In the genomic region with DNA sequence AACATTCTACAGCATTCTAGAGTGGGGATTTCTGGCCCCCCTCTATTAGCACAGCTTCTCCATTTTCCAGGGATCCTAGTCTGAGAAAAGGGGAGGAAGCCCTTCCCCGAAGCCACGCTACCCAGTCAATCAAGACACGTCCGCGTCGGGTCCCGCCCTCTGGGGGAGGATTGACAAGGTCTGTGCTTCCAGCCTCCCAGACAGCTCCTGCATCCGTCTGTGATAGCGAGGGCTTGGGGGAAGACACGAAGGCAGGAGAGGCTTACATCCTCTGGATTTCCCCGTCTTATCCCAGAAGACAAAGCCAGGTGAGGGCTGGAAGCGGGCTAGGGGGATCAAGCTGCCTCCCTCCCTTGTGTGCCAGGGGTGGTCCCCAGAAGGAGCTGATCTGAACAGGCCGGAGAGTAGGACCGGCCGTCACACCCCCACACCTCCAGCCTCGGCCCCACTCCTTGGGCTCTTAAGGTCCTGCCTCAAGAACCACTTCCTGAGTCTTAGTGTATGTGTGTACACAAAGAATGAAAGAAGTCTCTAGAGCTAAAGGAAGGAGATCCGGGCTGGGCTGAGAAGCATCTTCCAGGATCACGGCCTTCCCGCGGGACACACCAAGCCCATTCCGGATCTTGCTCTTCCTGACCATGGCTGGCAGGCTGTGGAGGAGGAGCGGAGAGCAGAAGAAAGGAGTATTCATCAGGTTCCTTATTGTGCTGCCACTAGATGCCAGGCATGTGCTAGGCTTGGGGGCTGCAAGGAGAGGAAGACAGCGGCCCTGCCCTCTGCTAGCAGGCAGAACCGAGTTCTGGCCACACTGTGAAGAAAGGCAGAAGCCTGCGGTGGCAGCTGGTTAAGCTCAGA, we compare ENCODE assay signal across 9 cellular contexts. TPM values are rescaled to one million over a fixed set of nuclear protein-coding genes. Genes with fewer than 3 reads are reported as not detected.
DNase-seq lines count a peak whose midpoint lies in the region; ATAC-seq, FAIRE-seq and TF ChIP-seq lines count a peak whose summit lies in the region.
"Had no signal": no experiment of that assay in that cellular context is flagged by ENCODE, and none has a peak within 500 bp of the region (broad histone marks: within the 10 kb centered on the region; RNA-seq: fewer than 3 reads in every experiment).

No MANE protein-coding gene starts in this region.

- DNase-seq in COR-L47 (lab: John Stamatoyannopoulos, UW) (peak; percentile 81), NCI-H774 (lab: John Stamatoyannopoulos, UW) (peak; percentile 84), endothelial cell of umbilical vein (ENCODE audit: low read depth, low spot score) (peak; percentile 88)
- peak; percentile 61 for DNase-seq in activated CD8-positive, alpha-beta memory T cell treated with anti-CD3 and anti-CD28 coated beads, Interleukin-2, amount 50 U/mL, for 4 hours

- H4K20me1 ChIP-seq in endothelial cell of umbilical vein (replicated peaks; ENCODE audit: control insufficient read depth, extremely low read depth, insufficient read depth, low read length) = no peaks in the 10 kb centered on the region

- H3K27me3 Mint-ChIP-seq in stimulated activated memory B cell treated with anti-CD40 and anti-IgM and Interleukin-4, amounts not matched to agents 10 μg/mL and 1 μg/mL and 100 μg/mL, for 72 hours = no peaks in the 10 kb centered on the region

- peak in 1 of 2 donors; percentile 1 for TF ChIP-seq CTCF in endothelial cell of umbilical vein (IDR thresholded peaks at IDR 0.05; ENCODE audit: extremely low read depth in 1 of 2, insufficient read depth in 1 of 2, low read depth in 1 of 2, low read length in 2 of 2)

- dilution Hi-C loops in endothelial cell of umbilical vein (cut with MboI; ENCODE audit: extremely low pct_ligation_motif_present, low sequenced_read_pairs) = no loop called here

- no peaks in the 10 kb centered on the region for H3K9me1 ChIP-seq in endothelial cell of umbilical vein (replicated peaks; ENCODE audit: control insufficient read depth, extremely low read depth, insufficient read depth, low read length)

- H3K4me3 Mint-ChIP-seq in stimulated activated memory B cell treated with anti-CD40 and anti-IgM and Interleukin-4, amounts not matched to agents 10 μg/mL and 1 μg/mL and 100 μg/mL, for 72 hours = peak overlapping the region; percentile 85

- H3K9me3 ChIP-seq in endothelial cell of umbilical vein (replicated peaks; ENCODE audit: control insufficient read depth, insufficient read depth, low read length) (no peaks in the 10 kb centered on the region), mesodermal cell (ENCODE audit: control insufficient read depth, low read length) (no peaks in the 10 kb centered on the region)

- peak; percentile 56 for TF ChIP-seq POLR2A in endothelial cell of umbilical vein (IDR thresholded peaks at IDR 0.05; ENCODE audit: low read depth, low read length)

- H3K27ac ChIP-seq in endothelial cell of umbilical vein (ENCODE audit: insufficient read depth, low read depth, low read length) (peak overlapping the region; percentile 96), mesodermal cell (ENCODE audit: low read depth, low read length, severe bottlenecking) (peak overlapping the region; percentile 96)

- no peaks in the 10 kb centered on the region for H3K27me3 ChIP-seq in endothelial cell of umbilical vein (ENCODE audit: control insufficient read depth in 2 of 2, insufficient read depth in 2 of 2, low read length in 2 of 2)

- TSS peak; percentile 65 for BruUV-seq in endothelial cell of umbilical vein (replicated peaks; lab: Mats Ljungman, UMichigan)

- H3K79me2 ChIP-seq in endothelial cell of umbilical vein (ENCODE audit: control insufficient read depth, insufficient read depth, low read length) = peaks cover 30% of the 10 kb centered on the region

- peak overlapping the region; percentile 82 for H3K4me2 ChIP-seq in endothelial cell of umbilical vein (ENCODE audit: insufficient read depth, low read length)

- FAIRE-seq in endothelial cell of umbilical vein (lab: Jason Lieb, UNC) = peak; percentile 99
- FAIRE-seq: endometrium had no signal

- peaks cover 50% of the 10 kb centered on the region for H3K4me1 Mint-ChIP-seq in stimulated activated memory B cell treated with anti-CD40 and anti-IgM and Interleukin-4, amounts not matched to agents 10 μg/mL and 1 μg/mL and 100 μg/mL, for 72 hours

- intact Hi-C loops in endothelial cell of umbilical vein (cut with micrococcal nuclease) = loop anchor here (1.0 kb wide), 1 partner anchor 7 kb away; no protein-coding TSS in a partner anchor

- H3K36me3 ChIP-seq in endothelial cell of umbilical vein (ENCODE audit: control insufficient read depth in 2 of 2, extremely low read depth in 1 of 2, insufficient read depth in 2 of 2, low read length in 2 of 2) = peaks cover 7 to 18% of the 10 kb centered on the region in 2 experiments
- H3K36me3 ChIP-seq in mesodermal cell (ENCODE audit: control insufficient read depth, insufficient read depth, low read length) = peaks cover 33% of the 10 kb centered on the region

- H3K36me3 Mint-ChIP-seq in stimulated activated memory B cell treated with anti-CD40 and anti-IgM and Interleukin-4, amounts not matched to agents 10 μg/mL and 1 μg/mL and 100 μg/mL, for 72 hours = peaks cover 11% of the 10 kb centered on the region

- H3K4me1 ChIP-seq in endothelial cell of umbilical vein (ENCODE audit: control insufficient read depth, extremely low read depth, insufficient read depth, low read length) (peaks cover 19% of the 10 kb centered on the region), mesodermal cell (ENCODE audit: control insufficient read depth, insufficient read depth, low read length, poor library complexity, severe bottlenecking) (peaks cover 16% of the 10 kb centered on the region)

- POLR2A ChIA-PET in endothelial cell of umbilical vein (lab: Charles Lee) = interaction anchor here (0.5 to 1.8 kb wide), 6 partner anchors 9 to 386 kb away, joined by 3 to 6 read pairs (median 4); partner anchors contain the start of genes ORMDL2, RAB5B and SARNP

- H3K4me3 ChIP-seq in endothelial cell of umbilical vein (replicated peaks in 1 of 3; ENCODE audit: insufficient read depth in 1 of 3, low read depth in 1 of 3, low read length in 3 of 3) (peak overlapping the region; percentile 55 to 89 (median 76)), mesodermal cell (ENCODE audit: extremely low read depth, insufficient read depth, low read length, poor library complexity, severe bottlenecking) (peak overlapping the region; percentile 88)

- H3K9me3 Mint-ChIP-seq in stimulated activated memory B cell treated with anti-CD40 and anti-IgM and Interleukin-4, amounts not matched to agents 10 μg/mL and 1 μg/mL and 100 μg/mL, for 72 hours = no peaks in the 10 kb centered on the region

- WGBS in mesodermal cell (ENCODE audit: insufficient coverage in 2 of 2), 2 experiments = 3 to 9% methylated on average over 12 to 20 of the region's 25 CpGs

- ATAC-seq in GM19438 (IDR thresholded peaks at IDR 0.05; ENCODE audit: low read depth, unreplicated experiment) (peak; percentile 63), HG03521 (IDR thresholded peaks at IDR 0.05; ENCODE audit: unreplicated experiment) (peak; percentile 43)
- ATAC-seq in stimulated activated memory B cell treated with anti-CD40 and anti-IgM and Interleukin-4, amounts not matched to agents 10 μg/mL and 1 μg/mL and 100 μg/mL, for 72 hours = peak; percentile 67

- CTCF ChIA-PET in endothelial cell of umbilical vein (lab: Charles Lee) = interaction anchor here (0.7 to 3.0 kb wide), 11 partner anchors 9 to 460 kb away, joined by 3 to 51 read pairs (median 4); partner anchors contain the start of genes BLOC1S1, RDH5 and SMARCC2

- H3K9ac ChIP-seq in endothelial cell of umbilical vein (replicated peaks; ENCODE audit: extremely low read depth, insufficient read depth, low read length) = peak overlapping the region; percentile 94

- peak overlapping the region; percentile 22 for H2AFZ ChIP-seq in endothelial cell of umbilical vein (ENCODE audit: low read depth, low read length)

- peak overlapping the region; percentile 91 for H3K27ac Mint-ChIP-seq in stimulated activated memory B cell treated with anti-CD40 and anti-IgM and Interleukin-4, amounts not matched to agents 10 μg/mL and 1 μg/mL and 100 μg/mL, for 72 hours

RNA-seq across cellular contexts. Expression of gene CD63, which starts 1.0 kb away (rescaled TPM):
- 1,054 and 1,063 TPM in 2 replicates for total RNA-seq in endothelial cell of umbilical vein
- 1,429 and 1,536 TPM in 2 replicates for polyA plus RNA-seq in endothelial cell of umbilical vein
- 1,126 and 1,307 TPM in 2 replicates for polyA plus RNA-seq in endothelial cell of umbilical vein (2011; cell fraction: cytosol; rRNA removed)
- polyA plus RNA-seq in endothelial cell of umbilical vein (2011; cell fraction: nucleus; rRNA removed) = 455 and 538 TPM in 2 replicates
- polyA plus RNA-seq in endothelial cell of umbilical vein (2012) = 1,051 and 1,290 TPM in 2 replicates
- polyA minus RNA-seq in endothelial cell of umbilical vein = 582 and 611 TPM in 2 replicates
- 121 TPM for polyA minus RNA-seq in endothelial cell of umbilical vein (2011; cell fraction: cytosol; rRNA and poly(A)+ RNA removed)
- 62.3 and 71.7 TPM in 2 replicates for polyA minus RNA-seq in endothelial cell of umbilical vein (2011; cell fraction: nucleus; rRNA and poly(A)+ RNA removed)
- polyA plus RNA-seq in mesodermal cell (2013, experiment 1 of 2) = 883 TPM
- 779 TPM for polyA plus RNA-seq in mesodermal cell (2013, experiment 2 of 2)

RNA-seq across cellular contexts. Expression of gene RDH5, which starts 9.6 kb away (rescaled TPM):
- total RNA-seq in endothelial cell of umbilical vein = 2.7 and 6.1 TPM in 2 replicates
- 3.5 and 3.7 TPM in 2 replicates for polyA plus RNA-seq in endothelial cell of umbilical vein
- polyA plus RNA-seq in endothelial cell of umbilical vein (2011; cell fraction: cytosol; rRNA removed) = 1.1 and 1.7 TPM in 2 replicates
- 23.5 and 25.0 TPM in 2 replicates for polyA plus RNA-seq in endothelial cell of umbilical vein (2011; cell fraction: nucleus; rRNA removed)
- polyA plus RNA-seq in endothelial cell of umbilical vein (2012) = 1.0 and 1.1 TPM in 2 replicates
- polyA minus RNA-seq in endothelial cell of umbilical vein = 3.8 and 5.9 TPM in 2 replicates
- polyA minus RNA-seq in endothelial cell of umbilical vein (2011; cell fraction: cytosol; rRNA and poly(A)+ RNA removed) = not detected
- polyA minus RNA-seq in endothelial cell of umbilical vein (2011; cell fraction: nucleus; rRNA and poly(A)+ RNA removed) = 7.7 and 8.9 TPM in 2 replicates
- polyA plus RNA-seq in mesodermal cell (2013, experiment 1 of 2) = 1.0 TPM
- polyA plus RNA-seq in mesodermal cell (2013, experiment 2 of 2) = 3.6 TPM

RNA-seq across cellular contexts. Expression of gene GDF11, which starts 13.1 kb away (rescaled TPM):
- total RNA-seq in endothelial cell of umbilical vein = 18.7 and 19.8 TPM in 2 replicates
- 10.0 and 11.6 TPM in 2 replicates for polyA plus RNA-seq in endothelial cell of umbilical vein
- polyA plus RNA-seq in endothelial cell of umbilical vein (2011; cell fraction: cytosol; rRNA removed) = 7.6 and 9.6 TPM in 2 replicates
- polyA plus RNA-seq in endothelial cell of umbilical vein (2011; cell fraction: nucleus; rRNA removed) = 4.3 and 4.6 TPM in 2 replicates
- polyA plus RNA-seq in endothelial cell of umbilical vein (2012) = 18.4 and 22.3 TPM in 2 replicates
- 7.5 and 10.6 TPM in 2 replicates for polyA minus RNA-seq in endothelial cell of umbilical vein
- polyA minus RNA-seq in endothelial cell of umbilical vein (2011; cell fraction: cytosol; rRNA and poly(A)+ RNA removed) = 3.0 TPM
- polyA minus RNA-seq in endothelial cell of umbilical vein (2011; cell fraction: nucleus; rRNA and poly(A)+ RNA removed) = 2.3 and 5.0 TPM in 2 replicates
- 22.8 TPM for polyA plus RNA-seq in mesodermal cell (2013, experiment 1 of 2)
- 20.3 TPM for polyA plus RNA-seq in mesodermal cell (2013, experiment 2 of 2)

RNA-seq across cellular contexts. Expression of gene BLOC1S1, which starts 14.0 kb away (rescaled TPM):
- total RNA-seq in endothelial cell of umbilical vein = 84.1 and 85.6 TPM in 2 replicates
- polyA plus RNA-seq in endothelial cell of umbilical vein = 192 and 197 TPM in 2 replicates
- polyA plus RNA-seq in endothelial cell of umbilical vein (2011; cell fraction: cytosol; rRNA removed) = 217 and 240 TPM in 2 replicates
- polyA plus RNA-seq in endothelial cell of umbilical vein (2011; cell fraction: nucleus; rRNA removed) = 62.4 and 64.8 TPM in 2 replicates
- polyA plus RNA-seq in endothelial cell of umbilical vein (2012) = 96.7 and 111 TPM in 2 replicates
- polyA minus RNA-seq in endothelial cell of umbilical vein = 37.9 and 73.5 TPM in 2 replicates
- polyA minus RNA-seq in endothelial cell of umbilical vein (2011; cell fraction: cytosol; rRNA and poly(A)+ RNA removed) = 45.3 TPM
- polyA minus RNA-seq in endothelial cell of umbilical vein (2011; cell fraction: nucleus; rRNA and poly(A)+ RNA removed) = 10.3 and 10.6 TPM in 2 replicates
- 80.5 TPM for polyA plus RNA-seq in mesodermal cell (2013, experiment 1 of 2)
- polyA plus RNA-seq in mesodermal cell (2013, experiment 2 of 2) = 77.1 TPM

RNA-seq across cellular contexts. Expression of gene ITGA7, which starts 22.1 kb away (rescaled TPM):
- total RNA-seq in endothelial cell of umbilical vein = 0.84 and 1.0 TPM in 2 replicates
- 0.41 and 0.67 TPM in 2 replicates for polyA plus RNA-seq in endothelial cell of umbilical vein
- 0.21 and 0.28 TPM in 2 replicates for polyA plus RNA-seq in endothelial cell of umbilical vein (2011; cell fraction: cytosol; rRNA removed)
- 4.0 and 5.0 TPM in 2 replicates for polyA plus RNA-seq in endothelial cell of umbilical vein (2011; cell fraction: nucleus; rRNA removed)
- 0.15 and 0.20 TPM in 2 replicates for polyA plus RNA-seq in endothelial cell of umbilical vein (2012)
- polyA minus RNA-seq in endothelial cell of umbilical vein = 0.70 and 2.0 TPM in 2 replicates
- not detected for polyA minus RNA-seq in endothelial cell of umbilical vein (2011; cell fraction: cytosol; rRNA and poly(A)+ RNA removed)
- polyA minus RNA-seq in endothelial cell of umbilical vein (2011; cell fraction: nucleus; rRNA and poly(A)+ RNA removed) = 0.82 and 1.2 TPM in 2 replicates
- 41.9 TPM for polyA plus RNA-seq in mesodermal cell (2013, experiment 1 of 2)
- 33.4 TPM for polyA plus RNA-seq in mesodermal cell (2013, experiment 2 of 2)

Comparison
In these comparisons a context has a peak if more than half of its experiments do, and no peak if none do; other contexts are left out.
1. Peak in every context shown above with its lines: DNase-seq, ATAC-seq, H3K4me3 ChIP-seq and H3K27ac ChIP-seq.